21 cellular contexts compared by ENCODE assay signal in genomic region chr1:188269956-188270355, GRCh38.
DNase-seq lines count a peak whose midpoint lies in the region; FAIRE-seq and TF ChIP-seq lines count a peak whose summit lies in the region.
"Had no signal": no experiment of that assay in that cellular context is flagged by ENCODE, and none has a peak within 500 bp of the region (broad histone marks: within the 10 kb centered on the region; RNA-seq: fewer than 3 reads in every experiment).

No MANE protein-coding gene starts in this region.

- intact Hi-C loops in activated CD4-positive, alpha-beta memory T cell treated with anti-CD3 and anti-CD28 coated beads for 36 hours (cut with micrococcal nuclease): no loop called here

- no peak for FAIRE-seq in astrocyte (lab: Jason Lieb, UNC)
- FAIRE-seq: GM12878, GM19239 had no signal

- TF ChIP-seq CTCF in astrocyte (IDR thresholded peaks at IDR 0.05; ENCODE audit: insufficient read depth, low read depth, low read length): no peak

- no peaks in the 10 kb centered on the region for H4K20me1 ChIP-seq in astrocyte (ENCODE audit: insufficient read depth, low read length)
- H4K20me1 ChIP-seq: BLaER1 had no signal

- CTCF ChIA-PET in activated CD4-positive, alpha-beta memory T cell treated with anti-CD3 and anti-CD28 coated beads for 36 hours (lab: Charles Lee): no interaction called here

- H3K27me3 Mint-ChIP-seq in astrocyte (ENCODE audit: low read depth, unreplicated experiment): no peaks in the 10 kb centered on the region
- no peaks in the 10 kb centered on the region for H3K27me3 Mint-ChIP-seq in activated CD4-positive, alpha-beta memory T cell treated with anti-CD3 and anti-CD28 coated beads for 36 hours
- H3K27me3 Mint-ChIP-seq: CD4-positive, alpha-beta memory T cell had no signal

- DNase-seq in A172 (ENCODE audit: low spot score): peak; percentile 31
- DNase-seq in M059J (ENCODE audit: low read depth): peak; percentile 24
- DNase-seq in astrocyte (ENCODE audit: low read depth): peak; percentile 3
- DNase-seq in kidney glomerular epithelial cell (lab: John Stamatoyannopoulos, UW): peak; percentile 33
- DNase-seq in activated CD4-positive, alpha-beta memory T cell treated with anti-CD3 and anti-CD28 coated beads for 36 hours: no peak
- no peak for DNase-seq in cerebellar nuclear complex (lab: John Stamatoyannopoulos, UW)
- no peak for DNase-seq in activated naive CD4-positive, alpha-beta T cell treated with anti-CD3 and anti-CD28 coated beads, Interleukin-2, amount 50 U/mL, for 16 hours
- DNase-seq in SHP77 (lab: John Stamatoyannopoulos, UW): no peak
- DNase-seq: Calu3; CD4-positive, alpha-beta memory T cell; DMS53; DND-41; EL; GM23248 had no signal

- no peak overlapping the region for H3K27ac ChIP-seq in astrocyte (ENCODE audit: low read depth, low read length)
- H3K27ac ChIP-seq: 22Rv1, BLaER1, GM23248, HL-60 had no signal

- peaks cover 3% of the 10 kb centered on the region for H3K9me3 Mint-ChIP-seq in astrocyte (ENCODE audit: unreplicated experiment)
- peaks cover 8% of the 10 kb centered on the region for H3K9me3 Mint-ChIP-seq in activated CD4-positive, alpha-beta memory T cell treated with anti-CD3 and anti-CD28 coated beads for 36 hours

- H3K4me1 Mint-ChIP-seq in astrocyte (ENCODE audit: low read depth, unreplicated experiment): peaks cover 3% of the 10 kb centered on the region
- H3K4me1 Mint-ChIP-seq in activated CD4-positive, alpha-beta memory T cell treated with anti-CD3 and anti-CD28 coated beads for 36 hours (ENCODE audit: low read depth): no peaks in the 10 kb centered on the region
- H3K4me1 Mint-ChIP-seq: CD14-positive monocyte; CD4-positive, alpha-beta memory T cell had no signal

- POLR2A ChIA-PET in activated CD4-positive, alpha-beta memory T cell treated with anti-CD3 and anti-CD28 coated beads for 36 hours (lab: Charles Lee): interaction anchor here (0.6 kb wide), 1 partner anchor 233 kb away, joined by 3 read pairs; no protein-coding TSS in a partner anchor

- H3K4me1 ChIP-seq in astrocyte (ENCODE audit: insufficient read depth, low read length): no peaks in the 10 kb centered on the region
- H3K4me1 ChIP-seq: HAP-1 had no signal

- H3K4me3 Mint-ChIP-seq in astrocyte (ENCODE audit: unreplicated experiment): no peak overlapping the region
- no peak overlapping the region for H3K4me3 Mint-ChIP-seq in activated CD4-positive, alpha-beta memory T cell treated with anti-CD3 and anti-CD28 coated beads for 36 hours
- H3K4me3 Mint-ChIP-seq: CD14-positive monocyte; CD4-positive, alpha-beta memory T cell had no signal

- no peak overlapping the region for H2AFZ ChIP-seq in astrocyte (ENCODE audit: low read depth, low read length)
- H2AFZ ChIP-seq: GM23248 had no signal

- no peaks in the 10 kb centered on the region for H3K36me3 Mint-ChIP-seq in astrocyte (ENCODE audit: low read depth, unreplicated experiment)
- H3K36me3 Mint-ChIP-seq in activated CD4-positive, alpha-beta memory T cell treated with anti-CD3 and anti-CD28 coated beads for 36 hours: no peaks in the 10 kb centered on the region
- H3K36me3 Mint-ChIP-seq: CD14-positive monocyte; CD4-positive, alpha-beta memory T cell had no signal

- no peaks in the 10 kb centered on the region for H3K79me2 ChIP-seq in astrocyte (ENCODE audit: insufficient read depth, low read length)

- no peaks in the 10 kb centered on the region for H3K9me3 ChIP-seq in astrocyte (ENCODE audit: insufficient read depth, low read depth, low read length)

- H3K4me3 ChIP-seq in astrocyte (ENCODE audit: insufficient read depth, low read depth, low read length): no peak overlapping the region
- H3K4me3 ChIP-seq: BLaER1, GM12878, GM23248, HAP-1 had no signal

- H3K36me3 ChIP-seq in astrocyte (ENCODE audit: insufficient read depth, low read length): no peaks in the 10 kb centered on the region
- H3K36me3 ChIP-seq: BLaER1, HAP-1 had no signal

- no peaks in the 10 kb centered on the region for H3K27me3 ChIP-seq in astrocyte (ENCODE audit: insufficient read depth, low read length)
- H3K27me3 ChIP-seq: BLaER1 had no signal

- H3K4me2 ChIP-seq in astrocyte (ENCODE audit: low read length): no peak overlapping the region
- H3K4me2 ChIP-seq: BLaER1 had no signal

- H3K27ac Mint-ChIP-seq in astrocyte (ENCODE audit: unreplicated experiment): no peak overlapping the region
- no peak overlapping the region for H3K27ac Mint-ChIP-seq in activated CD4-positive, alpha-beta memory T cell treated with anti-CD3 and anti-CD28 coated beads for 36 hours
- H3K27ac Mint-ChIP-seq: CD14-positive monocyte; CD4-positive, alpha-beta memory T cell had no signal

- no peak overlapping the region for H3K9ac ChIP-seq in astrocyte (ENCODE audit: low read length)
- H3K9ac ChIP-seq: BLaER1, GM23248 had no signal

Comparison
In these comparisons a context has a peak if more than half of its experiments do, and no peak if none do; other contexts are left out.
1. DNase-seq: peak in A172 (single experiment), M059J (single experiment), astrocyte (single experiment) and kidney glomerular epithelial cell (single experiment); none in activated CD4-positive, alpha-beta memory T cell treated with anti-CD3 and anti-CD28 coated beads for 36 hours (single experiment), cerebellar nuclear complex (0 of 2), activated naive CD4-positive, alpha-beta T cell treated with anti-CD3 and anti-CD28 coated beads, Interleukin-2, amount 50 U/mL, for 16 hours (single experiment) and SHP77 (0 of 2).